In genomic region chr17:19041871-19042270, GRCh38 we compare ENCODE assay signal across 10 cellular contexts. TPM values are rescaled to one million over a fixed set of nuclear protein-coding genes. Genes with fewer than 3 reads are reported as not detected.
A peak's percentile ranks its signal among the peaks of the same experiment; 100 is the strongest.
DNase-seq lines count a peak whose midpoint lies in the region; ATAC-seq, FAIRE-seq and TF ChIP-seq lines count a peak whose summit lies in the region.
"Not testable (repeated sequence)": the region's sequence is repeated elsewhere in the genome, so short reads cannot be mapped to it uniquely, and the experiment has no call there.
"Had no signal": no experiment of that assay in that cellular context is flagged by ENCODE, and none has a peak within 500 bp of the region (broad histone marks: within the 10 kb centered on the region; RNA-seq: fewer than 3 reads in every experiment).

No MANE protein-coding gene starts in this region.

- WGBS in spleen, 5 donors, result 67 to 83% (median 69%) methylated on average over 2 to 3 of the region's 10 CpGs; no CpG with 5 or more reads in 2 of the 5 donors

- H3K79me2 ChIP-seq in DOHH2 (ENCODE audit: control insufficient read depth, low read length); OCI-LY7 (ENCODE audit: insufficient read depth, low read depth, low read length): not testable (repeated sequence)

- not testable (repeated sequence) for H3K4me3 ChIP-seq in DOHH2 (ENCODE audit: low read length); OCI-LY7 (ENCODE audit: low read depth, low read length, poor library complexity, severe bottlenecking); spleen

- TF ChIP-seq POLR2A in spleen (IDR thresholded peaks at IDR 0.05), result not testable (repeated sequence)

- TF ChIP-seq CTCF in DOHH2 (IDR thresholded peaks at IDR 0.05; ENCODE audit: low read depth, low read length, poor library complexity, severe bottlenecking); OCI-LY7 (conservative IDR thresholded peaks at IDR 0.05; ENCODE audit: low read length); endothelial cell (IDR thresholded peaks at IDR 0.05; ENCODE audit: unreplicated experiment); spleen (IDR thresholded peaks at IDR 0.05 in 8 of 11, conservative IDR thresholded peaks at IDR 0.05 in 3 of 11): not testable (repeated sequence)

- not testable (repeated sequence) for H3K36me3 ChIP-seq in DOHH2 (ENCODE audit: control insufficient read depth, low read length); OCI-LY7 (ENCODE audit: insufficient read depth, low read length); spleen

- FAIRE-seq in GM18507 (lab: Jason Lieb, UNC), result peak; percentile 68

- H3K27ac Mint-ChIP-seq in activated CD4-positive, alpha-beta T cell treated with anti-CD3 and anti-CD28 coated beads, Interleukin-2, amount 10 ng/mL, durations not matched to agents 24 days and 14 days; endothelial cell (ENCODE audit: unreplicated experiment): not testable (repeated sequence)

- H3K27ac ChIP-seq in DOHH2 (ENCODE audit: low read depth, low read length) (peak overlapping the region; percentile 62), OCI-LY7 (ENCODE audit: low read depth, low read length, poor library complexity, severe bottlenecking) (peak overlapping the region; percentile 67), spleen (peak overlapping the region in 1 of 8 donors; percentile 69)

- not testable (repeated sequence) for H3K4me3 Mint-ChIP-seq in activated CD4-positive, alpha-beta T cell treated with anti-CD3 and anti-CD28 coated beads, Interleukin-2, amount 10 ng/mL, durations not matched to agents 24 days and 14 days; endothelial cell (ENCODE audit: unreplicated experiment)

- POLR2A ChIA-PET in OCI-LY7 (lab: Charles Lee), result not testable (repeated sequence)

- intact Hi-C loops in OCI-LY7 (cut with micrococcal nuclease; ENCODE audit: unreplicated experiment); activated CD4-positive, alpha-beta T cell treated with anti-CD3 and anti-CD28 coated beads, Interleukin-2, amount 10 ng/mL, durations not matched to agents 24 days and 14 days (cut with micrococcal nuclease); spleen (cut with DNase I; ENCODE audit: low total_unique reads): not testable (repeated sequence)

- not testable (repeated sequence) for H3K4me1 Mint-ChIP-seq in activated CD4-positive, alpha-beta T cell treated with anti-CD3 and anti-CD28 coated beads, Interleukin-2, amount 10 ng/mL, durations not matched to agents 24 days and 14 days; endothelial cell (ENCODE audit: unreplicated experiment)

- not testable (repeated sequence) for H3K9me2 ChIP-seq in DOHH2 (replicated peaks; ENCODE audit: control insufficient read depth, low read length); OCI-LY7 (ENCODE audit: insufficient read depth, low read length)

- BruUV-seq in OCI-LY7 (replicated peaks; lab: Mats Ljungman, UMichigan), result not testable (repeated sequence)

- not testable (repeated sequence) for H4K20me1 ChIP-seq in DOHH2 (ENCODE audit: control insufficient read depth, insufficient read depth, low read depth, low read length); OCI-LY7 (ENCODE audit: insufficient read depth, low read length)

- ATAC-seq in left lobe of liver, result not testable (repeated sequence)

- not testable (repeated sequence) for H3K36me3 Mint-ChIP-seq in activated CD4-positive, alpha-beta T cell treated with anti-CD3 and anti-CD28 coated beads, Interleukin-2, amount 10 ng/mL, durations not matched to agents 24 days and 14 days (ENCODE audit: low read depth); endothelial cell (ENCODE audit: low read depth, unreplicated experiment)

- not testable (repeated sequence) for H3F3A ChIP-seq in DOHH2 (ENCODE audit: control insufficient read depth, insufficient read depth)

- not testable (repeated sequence) for H3K9me3 Mint-ChIP-seq in activated CD4-positive, alpha-beta T cell treated with anti-CD3 and anti-CD28 coated beads, Interleukin-2, amount 10 ng/mL, durations not matched to agents 24 days and 14 days; endothelial cell (ENCODE audit: unreplicated experiment)

- not testable (repeated sequence) for H2AFZ ChIP-seq in OCI-LY7 (ENCODE audit: low read length)

- peaks cover 15% of the 10 kb centered on the region; the same call in 1 of the 2 replicates for H3K4me1 ChIP-seq in DOHH2 (ENCODE audit: control insufficient read depth, low read length)
- not testable (repeated sequence) for H3K4me1 ChIP-seq in OCI-LY7 (ENCODE audit: insufficient read depth, low read length, poor library complexity, severe bottlenecking); spleen

- not testable (repeated sequence) for H3K9me3 ChIP-seq in DOHH2 (ENCODE audit: control insufficient read depth, insufficient read depth, low read length); OCI-LY7 (ENCODE audit: low read length); spleen

- H3K27me3 ChIP-seq in DOHH2 (ENCODE audit: control insufficient read depth, low read length); spleen (replicated peaks in 1 of 7): not testable (repeated sequence)

- not testable (repeated sequence) for H3K27me3 Mint-ChIP-seq in activated CD4-positive, alpha-beta T cell treated with anti-CD3 and anti-CD28 coated beads, Interleukin-2, amount 10 ng/mL, durations not matched to agents 24 days and 14 days; endothelial cell (ENCODE audit: unreplicated experiment)

- H3K4me2 ChIP-seq in DOHH2 (ENCODE audit: low read length), result peak overlapping the region; percentile 42; the same call in 1 of the 2 replicates
- H3K4me2 ChIP-seq in OCI-LY7 (ENCODE audit: low read length), result not testable (repeated sequence)

- CTCF ChIA-PET in OCI-LY7 (lab: Charles Lee; ENCODE audit: unreplicated experiment), result not testable (repeated sequence)

- not testable (repeated sequence) for DNase-seq in GM18507 (ENCODE audit: extremely low spot score, insufficient read length, low read depth); OCI-LY7 (ENCODE audit: low spot score)
- DNase-seq in activated CD4-positive, alpha-beta T cell treated with anti-CD3 and anti-CD28 coated beads, Interleukin-2, amount 10 ng/mL, durations not matched to agents 24 days and 14 days, result peak; percentile 43
- DNase-seq in activated T-cell treated with anti-CD3 and anti-CD28 coated beads, Interleukin-2, amount 50 U/mL, for 48 hours, result peak; percentile 12 to 13
- DNase-seq in endothelial cell (ENCODE audit: low spot score) (peak; percentile 1), left lobe of liver (ENCODE audit: low spot score) (peak; percentile 23), spleen (peak; percentile 34)

RNA-seq across cellular contexts. Expression of gene GRAP, which starts 4.9 kb away (rescaled TPM):
- total RNA-seq in OCI-LY7 (2014; rRNA removed; shearing (Covaris generic)), result 176 and 221 TPM in 2 replicates
- total RNA-seq in OCI-LY7 (2022), result 125 and 154 TPM in 2 replicates
- 9.2 and 9.7 TPM in 2 replicates for total RNA-seq in activated CD4-positive, alpha-beta T cell treated with anti-CD3 and anti-CD28 coated beads, Interleukin-2, amount 10 ng/mL, durations not matched to agents 24 days and 14 days
- 50.2 TPM for total RNA-seq in endothelial cell (ENCODE audit: unreplicated experiment)
- 4.0 TPM for total RNA-seq in left lobe of liver
- total RNA-seq in spleen, result 10 to 100 TPM; 36.2 to 67.2 (median 43.8) TPM
- polyA plus RNA-seq in spleen, result 100 to 1,000 TPM in 2 of 3 donors, 10 to 100 TPM in 1; 77.0 to 114 (median 106) TPM
- total RNA-seq: Calu3, GM23248 had no signal
- polyA plus RNA-seq: GM23248 had no signal

RNA-seq across cellular contexts. Expression of gene FAM83G, which starts 37.3 kb away (rescaled TPM):
- 5.0 and 15.3 TPM in 2 replicates for total RNA-seq in OCI-LY7 (2014; rRNA removed; shearing (Covaris generic))
- total RNA-seq in OCI-LY7 (2022), result 9.1 and 10.4 TPM in 2 replicates
- total RNA-seq in activated CD4-positive, alpha-beta T cell treated with anti-CD3 and anti-CD28 coated beads, Interleukin-2, amount 10 ng/mL, durations not matched to agents 24 days and 14 days, result 15.7 and 17.8 TPM in 2 replicates
- 1.6 TPM for total RNA-seq in endothelial cell (ENCODE audit: unreplicated experiment)
- total RNA-seq in left lobe of liver, result 11.7 TPM
- 1 to 10 TPM; 2.6 to 5.4 (median 4.8) TPM for total RNA-seq in spleen
- 1 to 10 TPM; 1.3 to 3.9 (median 1.9) TPM for polyA plus RNA-seq in spleen
